Comparison of ENCODE assay signal across 13 cellular contexts in the genomic region with DNA sequence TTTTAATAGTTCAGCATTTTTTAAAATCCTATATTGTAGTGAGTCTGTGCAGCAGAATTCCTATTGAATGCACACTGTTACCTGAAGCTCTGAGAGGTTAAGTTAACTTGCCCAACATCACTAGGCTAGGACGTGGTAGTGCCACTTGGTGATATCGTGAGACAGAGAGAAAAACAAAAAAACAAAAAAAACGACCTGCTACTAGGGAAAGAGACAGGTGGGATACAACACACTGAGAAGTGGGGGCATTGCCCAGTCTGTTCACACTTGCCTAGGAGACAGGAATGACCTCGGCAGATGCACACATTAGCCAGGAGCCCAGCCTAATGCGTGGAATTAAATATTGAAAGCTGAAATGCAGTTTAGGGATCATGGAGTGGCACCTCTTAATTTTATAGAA.
DNase-seq lines count a peak whose midpoint lies in the region; ATAC-seq, FAIRE-seq and TF ChIP-seq lines count a peak whose summit lies in the region.
"Had no signal": no experiment of that assay in that cellular context is flagged by ENCODE, and none has a peak within 500 bp of the region (broad histone marks: within the 10 kb centered on the region; RNA-seq: fewer than 3 reads in every experiment).

No MANE protein-coding gene starts in this region.

- H3K36me3 Mint-ChIP-seq in activated naive CD4-positive, alpha-beta T cell treated with anti-CD3 and anti-CD28 coated beads, Interleukin-2, amount 10 ng/mL, durations not matched to agents 7 days and 5 days: peaks cover 16% of the 10 kb centered on the region
- peaks cover 13% of the 10 kb centered on the region for H3K36me3 Mint-ChIP-seq in stimulated activated effector memory CD8-positive, alpha-beta T cell treated with anti-CD3 and anti-CD28 coated beads, Interleukin-12 subunit alpha, Interleukin-12 subunit beta, amount 100 ng/mL, for 72 hours
- H3K36me3 Mint-ChIP-seq: neural progenitor cell had no signal

- no peak overlapping the region for H3K4me3 ChIP-seq in heart left ventricle
- H3K4me3 ChIP-seq: colonic mucosa, neural progenitor cell had no signal

- H3K27me3 ChIP-seq in heart left ventricle: peaks cover 0 to 7% (median 0%) of the 10 kb centered on the region in 9 donors
- H3K27me3 ChIP-seq: BLaER1 treated with 17β-estradiol and CSF1 and Interleukin-3, amounts not matched to agents 10 nM and 100 nM; colonic mucosa; neural progenitor cell had no signal

- CTCF ChIA-PET in activated naive CD4-positive, alpha-beta T cell treated with anti-CD3 and anti-CD28 coated beads, Interleukin-2, amount 10 ng/mL, durations not matched to agents 7 days and 5 days (lab: Charles Lee): interaction anchor here (0.7 to 8.3 kb wide), 10 partner anchors 8 to 133 kb away, joined by 3 to 55 read pairs (median 10); a partner anchor contains a TSS

- FAIRE-seq in H54 (lab: Jason Lieb, UNC): no peak

- intact Hi-C loops in heart left ventricle (cut with DNase I): no loop called here

- no peak for TF ChIP-seq POLR2A in heart left ventricle (IDR thresholded peaks at IDR 0.05)
- TF ChIP-seq POLR2A in H54 (IDR thresholded peaks at IDR 0.05; ENCODE audit: low read depth, low read length): no peak

- ATAC-seq in stimulated activated effector memory CD8-positive, alpha-beta T cell treated with anti-CD3 and anti-CD28 coated beads, Interleukin-12 subunit alpha, Interleukin-12 subunit beta, amount 100 ng/mL, for 72 hours: no peak
- ATAC-seq in heart left ventricle: no peak
- ATAC-seq in GM21367 (IDR thresholded peaks at IDR 0.05; ENCODE audit: unreplicated experiment): no peak

- H3K4me1 ChIP-seq in heart left ventricle: peaks cover 0 to 52% (median 0%) of the 10 kb centered on the region in 12 donors

- H3K4me3 Mint-ChIP-seq in activated naive CD4-positive, alpha-beta T cell treated with anti-CD3 and anti-CD28 coated beads, Interleukin-2, amount 10 ng/mL, durations not matched to agents 7 days and 5 days: no peak overlapping the region
- peak overlapping the region; percentile 75 for H3K4me3 Mint-ChIP-seq in stimulated activated effector memory CD8-positive, alpha-beta T cell treated with anti-CD3 and anti-CD28 coated beads, Interleukin-12 subunit alpha, Interleukin-12 subunit beta, amount 100 ng/mL, for 72 hours
- H3K4me3 Mint-ChIP-seq: neural progenitor cell had no signal

- H3K27me3 Mint-ChIP-seq in activated naive CD4-positive, alpha-beta T cell treated with anti-CD3 and anti-CD28 coated beads, Interleukin-2, amount 10 ng/mL, durations not matched to agents 7 days and 5 days: peaks cover 4% of the 10 kb centered on the region

- peak overlapping the region; percentile 72 for H3K27ac Mint-ChIP-seq in activated naive CD4-positive, alpha-beta T cell treated with anti-CD3 and anti-CD28 coated beads, Interleukin-2, amount 10 ng/mL, durations not matched to agents 7 days and 5 days
- no peak overlapping the region for H3K27ac Mint-ChIP-seq in stimulated activated effector memory CD8-positive, alpha-beta T cell treated with anti-CD3 and anti-CD28 coated beads, Interleukin-12 subunit alpha, Interleukin-12 subunit beta, amount 100 ng/mL, for 72 hours
- H3K27ac Mint-ChIP-seq: neural progenitor cell had no signal

- peaks cover 14% of the 10 kb centered on the region for H3K9me3 Mint-ChIP-seq in activated naive CD4-positive, alpha-beta T cell treated with anti-CD3 and anti-CD28 coated beads, Interleukin-2, amount 10 ng/mL, durations not matched to agents 7 days and 5 days
- no peaks in the 10 kb centered on the region for H3K9me3 Mint-ChIP-seq in stimulated activated effector memory CD8-positive, alpha-beta T cell treated with anti-CD3 and anti-CD28 coated beads, Interleukin-12 subunit alpha, Interleukin-12 subunit beta, amount 100 ng/mL, for 72 hours

- no peaks in the 10 kb centered on the region for H3K9me3 ChIP-seq in heart left ventricle
- H3K9me3 ChIP-seq: colonic mucosa had no signal

- no peaks in the 10 kb centered on the region for H3K36me3 ChIP-seq in heart left ventricle
- H3K36me3 ChIP-seq: BLaER1 treated with 17β-estradiol and CSF1 and Interleukin-3, amounts not matched to agents 10 nM and 100 nM; colonic mucosa; neural progenitor cell had no signal

- WGBS in heart left ventricle, 4 donors: 81 to 84% (median 83%) methylated on average over 5 of the region's 5 CpGs

- peaks cover 96% of the 10 kb centered on the region for H3K4me1 Mint-ChIP-seq in activated naive CD4-positive, alpha-beta T cell treated with anti-CD3 and anti-CD28 coated beads, Interleukin-2, amount 10 ng/mL, durations not matched to agents 7 days and 5 days
- peaks cover 88% of the 10 kb centered on the region for H3K4me1 Mint-ChIP-seq in stimulated activated effector memory CD8-positive, alpha-beta T cell treated with anti-CD3 and anti-CD28 coated beads, Interleukin-12 subunit alpha, Interleukin-12 subunit beta, amount 100 ng/mL, for 72 hours

- peak; percentile 40 for DNase-seq in activated naive CD4-positive, alpha-beta T cell treated with anti-CD3 and anti-CD28 coated beads, Interleukin-2, amount 10 ng/mL, durations not matched to agents 7 days and 5 days
- no peak for DNase-seq in activated naive CD4-positive, alpha-beta T cell treated with anti-CD3 and anti-CD28 coated beads, Interleukin-2, amount 50 U/mL, for 16 hours
- DNase-seq in NAMALWA (ENCODE audit: low spot score) (peak; percentile 39), heart left ventricle (no peak), H54 (ENCODE audit: insufficient read length, low spot score) (no peak)
- peak; percentile 55 for DNase-seq in activated CD8-positive, alpha-beta memory T cell treated with anti-CD3 and anti-CD28 coated beads, Interleukin-2, amount 50 U/mL, for 48 hours
- DNase-seq in stimulated activated effector memory CD8-positive, alpha-beta T cell treated with anti-CD3 and anti-CD28 coated beads, Interleukin-12 subunit alpha, Interleukin-12 subunit beta, amount 100 ng/mL, for 72 hours (ENCODE audit: low spot score in 2 of 2): no peak
- DNase-seq: activated effector memory CD4-positive, alpha-beta T cell treated with anti-CD3 and anti-CD28 coated beads, Interleukin-2, amount 50 U/mL, for 16 hours; colonic mucosa; Kasumi-1 had no signal

- H3K27ac ChIP-seq in heart left ventricle: no peak overlapping the region
- H3K27ac ChIP-seq: neural progenitor cell had no signal

- no peak for TF ChIP-seq CTCF in heart left ventricle (IDR thresholded peaks at IDR 0.05)

Comparison
In these comparisons a context has a peak if more than half of its experiments do, and no peak if none do; other contexts are left out.
1. DNase-seq: peak in activated naive CD4-positive, alpha-beta T cell treated with anti-CD3 and anti-CD28 coated beads, Interleukin-2, amount 10 ng/mL, durations not matched to agents 7 days and 5 days (single experiment), NAMALWA (single experiment) and activated CD8-positive, alpha-beta memory T cell treated with anti-CD3 and anti-CD28 coated beads, Interleukin-2, amount 50 U/mL, for 48 hours (single experiment); none in activated naive CD4-positive, alpha-beta T cell treated with anti-CD3 and anti-CD28 coated beads, Interleukin-2, amount 50 U/mL, for 16 hours (single experiment), stimulated activated effector memory CD8-positive, alpha-beta T cell treated with anti-CD3 and anti-CD28 coated beads, Interleukin-12 subunit alpha, Interleukin-12 subunit beta, amount 100 ng/mL, for 72 hours (0 of 2), heart left ventricle (0 of 5) and H54 (single experiment).